8 cellular contexts compared by ENCODE assay signal in the genomic region with DNA sequence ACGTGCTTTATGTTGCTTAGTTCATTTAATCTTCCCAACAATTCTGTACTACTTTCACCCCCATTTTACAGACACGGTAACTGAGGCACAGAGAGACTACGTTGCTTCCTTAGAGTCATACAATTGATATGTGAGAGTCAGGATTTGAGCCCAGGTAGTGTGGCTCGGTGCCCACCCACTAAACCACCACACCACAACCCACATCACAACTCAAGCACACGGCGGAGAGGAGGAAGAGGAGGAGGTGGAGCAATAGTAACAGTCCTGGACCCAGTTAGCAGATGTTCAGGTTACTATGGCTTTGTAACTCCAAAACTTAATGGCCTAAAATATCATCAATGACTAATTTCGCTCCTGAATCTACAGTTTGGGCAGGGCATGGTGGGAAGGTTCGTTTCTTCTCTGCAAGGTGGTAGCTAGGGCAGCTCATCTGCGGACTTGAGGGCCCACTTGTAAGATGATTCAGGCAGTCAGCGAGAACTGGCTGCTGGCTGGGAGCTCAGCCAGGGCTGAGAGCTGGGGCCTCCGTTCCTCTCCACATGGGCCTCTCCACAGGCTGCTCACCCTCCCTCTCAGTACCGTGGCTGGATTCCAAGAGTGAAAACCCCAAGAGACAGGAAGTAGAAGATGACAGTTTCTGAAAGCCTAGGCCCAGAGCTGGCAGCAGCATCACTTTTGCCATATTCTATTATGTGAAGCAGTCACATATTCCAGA.
A peak's percentile ranks its signal among the peaks of the same experiment; 100 is the strongest.
DNase-seq lines count a peak whose midpoint lies in the region; ATAC-seq and TF ChIP-seq lines count a peak whose summit lies in the region.

No MANE protein-coding gene starts in this region.

- H3K4me1 ChIP-seq in lung (ENCODE audit: control insufficient read depth in 2 of 2, insufficient read depth in 2 of 2, low read length in 2 of 2): peaks cover 0 to 12% of the 10 kb centered on the region in 2 donors

- H3K4me3 ChIP-seq in choroid plexus epithelial cell (ENCODE audit: low read depth, low read length): no peak overlapping the region
- no peak overlapping the region for H3K4me3 ChIP-seq in lung

- ATAC-seq in GM21723 (IDR thresholded peaks at IDR 0.05; ENCODE audit: unreplicated experiment) (peak; percentile 63), lung (ENCODE audit: insufficient read depth, low FRiP score) (peak; percentile 78)

- peak; percentile 95 for DNase-seq in Ammon's horn (ENCODE audit: low spot score)
- DNase-seq in NCI-H1694 treated with DMSO at 0.1 percent for 48 hours (lab: John Stamatoyannopoulos, UW): peak; percentile 88
- peak; percentile 82 for DNase-seq in activated CD4-positive, alpha-beta T cell treated with anti-CD3 and anti-CD28 coated beads for 48 hours
- DNase-seq in choroid plexus epithelial cell (ENCODE audit: low read depth): peak; percentile 98
- peak; percentile 79 for DNase-seq in lung (ENCODE audit: low spot score)
- peak; percentile 17 to 30 for DNase-seq in stimulated activated CD8-positive, alpha-beta memory T cell treated with anti-CD3 and anti-CD28 coated beads, Interleukin-7, amount 100 ng/mL, for 4 hours (ENCODE audit: low read depth in 2 of 2)
- no peak for DNase-seq in OCI-M2 (lab: John Stamatoyannopoulos, UW; ENCODE audit: unreplicated experiment)

- 21 to 40% methylated on average over 12 of the region's 12 CpGs for WGBS in lung, 2 donors

- no peaks in the 10 kb centered on the region for H3K36me3 ChIP-seq in lung (ENCODE audit: control insufficient read depth in 2 of 2, insufficient read depth in 2 of 2, low read length in 2 of 2)

- H3K9me3 ChIP-seq in lung (ENCODE audit: control insufficient read depth in 2 of 2, insufficient read depth in 1 of 2, low read length in 1 of 2): no peaks in the 10 kb centered on the region

- peak overlapping the region in 1 of 2 donors; percentile 24 for H3K27ac ChIP-seq in lung (ENCODE audit: low read depth in 1 of 2, low read length in 1 of 2)

- H3K27me3 ChIP-seq in lung (ENCODE audit: control insufficient read depth, insufficient read depth): no peaks in the 10 kb centered on the region

- no peak for TF ChIP-seq CTCF in choroid plexus epithelial cell (conservative IDR thresholded peaks at IDR 0.05; ENCODE audit: low read depth, low read length)
- no peak for TF ChIP-seq CTCF in lung (IDR thresholded peaks at IDR 0.05; ENCODE audit: control extremely low read depth, extremely low read depth)
